In the genomic region with DNA sequence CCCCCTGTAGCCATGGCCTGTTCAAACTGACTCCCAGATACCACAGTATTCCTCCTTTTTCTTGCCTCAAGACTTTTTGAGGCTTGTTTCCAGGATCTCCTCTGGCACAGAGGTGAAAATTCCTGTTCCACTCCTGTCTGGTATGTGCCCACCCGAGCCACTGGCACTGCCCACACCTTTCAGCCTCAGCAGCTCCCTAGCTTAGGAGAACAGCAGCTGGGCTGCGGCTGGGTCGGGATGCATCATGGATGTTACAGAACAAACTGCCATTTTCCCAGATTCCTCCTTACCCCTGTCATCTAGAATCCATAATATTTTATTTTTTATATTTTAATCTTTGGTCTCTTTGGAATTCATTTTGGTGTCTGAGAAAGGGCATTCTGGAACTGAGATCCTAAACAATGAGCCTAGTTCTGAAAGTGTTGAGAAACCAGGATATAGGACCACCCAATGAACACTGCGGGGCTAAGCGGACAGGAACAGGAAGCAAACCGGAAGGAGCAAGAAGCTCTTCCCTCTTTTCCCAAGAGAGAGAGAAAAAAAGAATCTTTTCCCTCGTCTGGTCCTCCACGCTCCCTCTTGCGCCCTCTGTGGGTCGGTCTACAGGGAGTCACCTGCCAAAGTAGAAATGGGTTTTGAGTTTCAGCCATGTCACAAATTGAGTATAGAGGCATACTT, we compare ENCODE assay signal across 1 cellular context.
TF ChIP-seq lines count a peak whose summit lies in the region.

No MANE protein-coding gene starts in this region.

TF ChIP-seq in GM12878, 131 proteins besides CTCF, POLR2A, EP300 and RAD21:
- TF ChIP-seq SMC3 (IDR thresholded peaks at IDR 0.05; ENCODE audit: borderline replicate concordance, low read length) (peak; percentile 60; the same call in 1 of the 2 replicates), BCL11A (IDR thresholded peaks at IDR 0.05; ENCODE audit: low read depth, low read length) (no peak), CBX3 (IDR thresholded peaks at IDR 0.05; ENCODE audit: borderline replicate concordance, low read depth) (no peak), YY1 (IDR thresholded peaks at IDR 0.05; ENCODE audit: low read depth, low read length) (peak; percentile 59), CHD2 (IDR thresholded peaks at IDR 0.05; ENCODE audit: borderline replicate concordance, low read depth, low read length) (no peak), NR2C2 (IDR thresholded peaks at IDR 0.05; ENCODE audit: borderline replicate concordance, control insufficient read depth, insufficient read length, low read depth) (no peak), FOS (IDR thresholded peaks at IDR 0.05; ENCODE audit: borderline replicate concordance, extremely low read depth, insufficient read length) (no peak)
- TF ChIP-seq, protein P1, sequence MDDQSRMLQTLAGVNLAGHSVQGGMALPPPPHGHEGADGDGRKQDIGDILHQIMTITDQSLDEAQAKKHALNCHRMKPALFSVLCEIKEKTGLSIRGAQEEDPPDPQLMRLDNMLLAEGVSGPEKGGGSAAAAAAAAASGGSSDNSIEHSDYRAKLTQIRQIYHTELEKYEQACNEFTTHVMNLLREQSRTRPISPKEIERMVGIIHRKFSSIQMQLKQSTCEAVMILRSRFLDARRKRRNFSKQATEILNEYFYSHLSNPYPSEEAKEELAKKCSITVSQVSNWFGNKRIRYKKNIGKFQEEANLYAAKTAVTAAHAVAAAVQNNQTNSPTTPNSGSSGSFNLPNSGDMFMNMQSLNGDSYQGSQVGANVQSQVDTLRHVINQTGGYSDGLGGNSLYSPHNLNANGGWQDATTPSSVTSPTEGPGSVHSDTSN (IDR thresholded peaks at IDR 0.05; ENCODE audit: insufficient replicate concordance, low read depth, low read length): no peak
